ENCODE assay signal across 18 cellular contexts in the genomic region with DNA sequence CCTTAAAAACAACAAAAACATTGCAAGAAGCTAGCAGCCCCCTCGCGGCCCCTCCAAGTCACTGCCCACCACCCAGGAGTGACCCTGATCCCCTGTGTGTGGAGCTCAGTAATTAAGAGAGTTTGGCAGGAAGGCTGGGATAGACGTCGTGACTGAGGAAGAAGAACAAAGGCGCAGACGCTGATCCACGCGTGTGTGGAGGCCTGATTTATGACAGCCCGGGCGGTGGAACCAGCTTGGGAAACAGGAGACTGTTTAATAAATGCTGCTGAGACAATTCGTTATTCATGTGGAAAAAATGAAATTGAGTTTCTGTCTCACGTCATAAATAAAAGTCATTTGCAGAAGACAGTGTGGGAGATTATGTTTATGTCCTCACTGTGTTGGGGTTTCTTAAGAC.
DNase-seq lines count a peak whose midpoint lies in the region; ATAC-seq, FAIRE-seq and TF ChIP-seq lines count a peak whose summit lies in the region.
"Had no signal": no experiment of that assay in that cellular context is flagged by ENCODE, and none has a peak within 500 bp of the region (broad histone marks: within the 10 kb centered on the region; RNA-seq: fewer than 3 reads in every experiment).

No MANE protein-coding gene starts in this region.

- peak overlapping the region; percentile 14 for H3K27ac Mint-ChIP-seq in activated T-cell treated with anti-CD3 and anti-CD28 coated beads, Interleukin-2, amount 50 U/mL, for 72 hours

- peak; percentile 52 for FAIRE-seq in urothelium cell line (lab: Jason Lieb, UNC)
- FAIRE-seq: GM12892, H1 had no signal

- no peak for DNase-seq in activated T-cell treated with anti-CD3 and anti-CD28 coated beads, Interleukin-2, amount 50 U/mL, for 72 hours
- no peak for DNase-seq in activated T-cell treated with anti-CD3 and anti-CD28 coated beads, Interleukin-2, amount 50 U/mL, for 48 hours
- DNase-seq in fibroblast of villous mesenchyme (ENCODE audit: low read depth), result peak; percentile 66
- DNase-seq in renal cortical epithelial cell (ENCODE audit: low read depth), result peak; percentile 5
- no peak for DNase-seq in urothelium cell line (ENCODE audit: low spot score)
- no peak for DNase-seq in middle frontal gyrus (ENCODE audit: extremely low spot score, low spot score)
- no peak for DNase-seq in C1 segment of cervical spinal cord (lab: John Stamatoyannopoulos, UW)
- no peak for DNase-seq in HK-2 (ENCODE audit: unreplicated experiment)
- DNase-seq: GDM1, KG1, NCI-H1417 treated with DMSO at 0.1 percent for 48 hours, NCI-H2029, NCI-H2171 treated with DMSO at 0.1 percent for 48 hours, NCI-H446 treated with DMSO at 0.1 percent for 48 hours, NCI-H82, PC-3 had no signal

- TF ChIP-seq CTCF in fibroblast of villous mesenchyme (IDR thresholded peaks at IDR 0.05; ENCODE audit: insufficient read depth, low read depth, low read length), result no peak

- H3K4me3 Mint-ChIP-seq in activated T-cell treated with anti-CD3 and anti-CD28 coated beads, Interleukin-2, amount 50 U/mL, for 72 hours, result no peak overlapping the region

- no peak for ATAC-seq in activated T-cell treated with anti-CD3 and anti-CD28 coated beads, Interleukin-2, amount 50 U/mL, for 72 hours (replicated peaks in 1 of 2)
- ATAC-seq: PC-3 had no signal

- peaks cover 0 to under 1% of the 10 kb centered on the region in 2 donors for H3K36me3 Mint-ChIP-seq in activated T-cell treated with anti-CD3 and anti-CD28 coated beads, Interleukin-2, amount 50 U/mL, for 72 hours (ENCODE audit: insufficient read depth in 2 of 2)

- no peaks in the 10 kb centered on the region for H3K9me3 Mint-ChIP-seq in activated T-cell treated with anti-CD3 and anti-CD28 coated beads, Interleukin-2, amount 50 U/mL, for 72 hours

- H3K4me1 Mint-ChIP-seq in activated T-cell treated with anti-CD3 and anti-CD28 coated beads, Interleukin-2, amount 50 U/mL, for 72 hours (ENCODE audit: low read depth), result no peaks in the 10 kb centered on the region

- no peak overlapping the region for H3K4me3 ChIP-seq in fibroblast of villous mesenchyme (ENCODE audit: low read depth, low read length)

- peaks cover 14% of the 10 kb centered on the region for H3K27me3 Mint-ChIP-seq in activated T-cell treated with anti-CD3 and anti-CD28 coated beads, Interleukin-2, amount 50 U/mL, for 72 hours (ENCODE audit: low read depth)

Comparison
In these comparisons a context has a peak if more than half of its experiments do, and no peak if none do; other contexts are left out.
1. DNase-seq: peak in fibroblast of villous mesenchyme (single experiment) and renal cortical epithelial cell (single experiment); none in activated T-cell treated with anti-CD3 and anti-CD28 coated beads, Interleukin-2, amount 50 U/mL, for 72 hours (0 of 2), activated T-cell treated with anti-CD3 and anti-CD28 coated beads, Interleukin-2, amount 50 U/mL, for 48 hours (0 of 2), urothelium cell line (single experiment), middle frontal gyrus (single experiment), C1 segment of cervical spinal cord (0 of 14) and HK-2 (single experiment).